Comparison of ENCODE assay signal across 9 cellular contexts in genomic region chr1:50704126-50704525, GRCh38.
A peak's percentile ranks its signal among the peaks of the same experiment; 100 is the strongest.
DNase-seq lines count a peak whose midpoint lies in the region; ATAC-seq, FAIRE-seq and TF ChIP-seq lines count a peak whose summit lies in the region.
"Had no signal": no experiment of that assay in that cellular context is flagged by ENCODE, and none has a peak within 500 bp of the region (broad histone marks: within the 10 kb centered on the region; RNA-seq: fewer than 3 reads in every experiment).

No MANE protein-coding gene starts in this region.

- H3K27ac ChIP-seq in KMS-11 (no peak overlapping the region), PC-9 (no peak overlapping the region), endothelial cell of umbilical vein (ENCODE audit: insufficient read depth, low read depth, low read length) (no peak overlapping the region), neural cell (ENCODE audit: low read length) (no peak overlapping the region)

- no peak overlapping the region for H3K27ac Mint-ChIP-seq in activated T-cell treated with anti-CD3 and anti-CD28 coated beads, Interleukin-2, amount 50 U/mL, for 72 hours
- no peak overlapping the region for H3K27ac Mint-ChIP-seq in stimulated activated memory B cell treated with anti-CD40 and anti-IgM and Interleukin-4, amounts not matched to agents 10 μg/mL and 1 μg/mL and 100 μg/mL, for 72 hours
- H3K27ac Mint-ChIP-seq: activated naive CD8-positive, alpha-beta T cell had no signal

- H3K9me2 ChIP-seq in PC-9 (ENCODE audit: insufficient read depth) (no peaks in the 10 kb centered on the region), neural cell (ENCODE audit: insufficient read depth, low read length) (no peaks in the 10 kb centered on the region)

- peak; percentile 82 for TF ChIP-seq RAD21 in neural cell (conservative IDR thresholded peaks at IDR 0.05)

- peak; percentile 43; the same call in 1 of the 2 replicates for TF ChIP-seq CTCF in KMS-11 (conservative IDR thresholded peaks at IDR 0.05; ENCODE audit: low read depth, low read length)
- peak; percentile 85 for TF ChIP-seq CTCF in PC-9 (conservative IDR thresholded peaks at IDR 0.05)
- peak; percentile 53 to 60 for TF ChIP-seq CTCF in endothelial cell of umbilical vein (IDR thresholded peaks at IDR 0.05; ENCODE audit: extremely low read depth in 1 of 2, insufficient read depth in 1 of 2, low read depth in 1 of 2, low read length in 2 of 2)
- peak; percentile 84 for TF ChIP-seq CTCF in neural cell (IDR thresholded peaks at IDR 0.05; ENCODE audit: poor library complexity, severe bottlenecking)

- H3K9me3 Mint-ChIP-seq in activated T-cell treated with anti-CD3 and anti-CD28 coated beads, Interleukin-2, amount 50 U/mL, for 72 hours: no peaks in the 10 kb centered on the region
- H3K9me3 Mint-ChIP-seq in stimulated activated memory B cell treated with anti-CD40 and anti-IgM and Interleukin-4, amounts not matched to agents 10 μg/mL and 1 μg/mL and 100 μg/mL, for 72 hours: no peaks in the 10 kb centered on the region

- TF ChIP-seq EP300 in neural cell (conservative IDR thresholded peaks at IDR 0.05; ENCODE audit: poor library complexity, severe bottlenecking): no peak

- intact Hi-C loops in PC-9 (cut with micrococcal nuclease; ENCODE audit: unreplicated experiment) (loop anchor here (1.0 to 10.0 kb wide), 2 partner anchors 83 to 339 kb away; no protein-coding TSS in a partner anchor), endothelial cell of umbilical vein (cut with micrococcal nuclease) (loop anchor here (1.0 to 5.0 kb wide), 3 partner anchors 84 to 336 kb away; no protein-coding TSS in a partner anchor)

- H2AFZ ChIP-seq in KMS-11 (ENCODE audit: low read depth): no peak overlapping the region
- H2AFZ ChIP-seq in PC-9: no peak overlapping the region
- no peak overlapping the region for H2AFZ ChIP-seq in endothelial cell of umbilical vein (ENCODE audit: low read depth, low read length)
- H2AFZ ChIP-seq in neural cell (ENCODE audit: low read depth, low read length): no peak overlapping the region

- H3K4me1 ChIP-seq in KMS-11 (ENCODE audit: low read depth, poor library complexity, severe bottlenecking) (no peaks in the 10 kb centered on the region), PC-9 (replicated peaks; ENCODE audit: insufficient read depth) (no peaks in the 10 kb centered on the region), endothelial cell of umbilical vein (ENCODE audit: control insufficient read depth, extremely low read depth, insufficient read depth, low read length) (no peaks in the 10 kb centered on the region)

- no peaks in the 10 kb centered on the region for H3K4me1 Mint-ChIP-seq in activated T-cell treated with anti-CD3 and anti-CD28 coated beads, Interleukin-2, amount 50 U/mL, for 72 hours (ENCODE audit: low read depth)
- peaks cover 8% of the 10 kb centered on the region for H3K4me1 Mint-ChIP-seq in stimulated activated memory B cell treated with anti-CD40 and anti-IgM and Interleukin-4, amounts not matched to agents 10 μg/mL and 1 μg/mL and 100 μg/mL, for 72 hours

- H3K36me3 ChIP-seq in KMS-11 (ENCODE audit: insufficient read depth) (no peaks in the 10 kb centered on the region), PC-9 (ENCODE audit: low read depth) (no peaks in the 10 kb centered on the region), endothelial cell of umbilical vein (ENCODE audit: control insufficient read depth in 2 of 2, extremely low read depth in 1 of 2, insufficient read depth in 2 of 2, low read length in 2 of 2) (no peaks in the 10 kb centered on the region), neural cell (ENCODE audit: insufficient read depth, low read length) (no peaks in the 10 kb centered on the region)

- CTCF ChIA-PET in PC-9 (lab: Charles Lee): interaction anchor here (0.6 to 3.7 kb wide), 3 partner anchors 70 to 83 kb away, joined by 3 to 23 read pairs (median 3); no protein-coding TSS in a partner anchor
- CTCF ChIA-PET in endothelial cell of umbilical vein (lab: Charles Lee): interaction anchor here (0.6 to 5.2 kb wide), 35 partner anchors 9 to 718 kb away, joined by 3 to 142 read pairs (median 5); no protein-coding TSS in a partner anchor

- H3K9me3 ChIP-seq in PC-9 (ENCODE audit: insufficient read depth, low read depth) (no peaks in the 10 kb centered on the region), endothelial cell of umbilical vein (replicated peaks; ENCODE audit: control insufficient read depth, insufficient read depth, low read length) (no peaks in the 10 kb centered on the region), neural cell (ENCODE audit: low read length) (no peaks in the 10 kb centered on the region)

- H4K20me1 ChIP-seq in KMS-11 (ENCODE audit: insufficient read depth) (no peaks in the 10 kb centered on the region), PC-9 (ENCODE audit: insufficient read depth) (peaks cover 4% of the 10 kb centered on the region; the same call in 1 of the 2 replicates), endothelial cell of umbilical vein (replicated peaks; ENCODE audit: control insufficient read depth, extremely low read depth, insufficient read depth, low read length) (no peaks in the 10 kb centered on the region), neural cell (ENCODE audit: insufficient read depth) (no peaks in the 10 kb centered on the region)

- H3K79me2 ChIP-seq in KMS-11 (ENCODE audit: insufficient read depth, low read depth) (no peaks in the 10 kb centered on the region), PC-9 (ENCODE audit: low read depth) (no peaks in the 10 kb centered on the region), endothelial cell of umbilical vein (ENCODE audit: control insufficient read depth, insufficient read depth, low read length) (no peaks in the 10 kb centered on the region), neural cell (replicated peaks; ENCODE audit: insufficient read depth, low read length) (no peaks in the 10 kb centered on the region)

- H3K27me3 Mint-ChIP-seq in activated T-cell treated with anti-CD3 and anti-CD28 coated beads, Interleukin-2, amount 50 U/mL, for 72 hours (ENCODE audit: low read depth): no peaks in the 10 kb centered on the region
- no peaks in the 10 kb centered on the region for H3K27me3 Mint-ChIP-seq in stimulated activated memory B cell treated with anti-CD40 and anti-IgM and Interleukin-4, amounts not matched to agents 10 μg/mL and 1 μg/mL and 100 μg/mL, for 72 hours
- H3K27me3 Mint-ChIP-seq: activated naive CD8-positive, alpha-beta T cell had no signal

- peak; percentile 5 to 6 for DNase-seq in activated T-cell treated with anti-CD3 and anti-CD28 coated beads, Interleukin-2, amount 50 U/mL, for 72 hours
- no peak for DNase-seq in activated T-cell treated with anti-CD3 and anti-CD28 coated beads, Interleukin-2, amount 50 U/mL, for 48 hours
- DNase-seq in PC-9 (peak; percentile 11 to 39), endothelial cell of umbilical vein (ENCODE audit: low read depth, low spot score) (peak; percentile 58)
- DNase-seq in stimulated activated CD4-positive, alpha-beta T cell treated with anti-CD3 and anti-CD28 coated beads, Interleukin-2, amount 100 ng/mL, for 48 hours: no peak

- H3K4me2 ChIP-seq in KMS-11: no peak overlapping the region
- no peak overlapping the region for H3K4me2 ChIP-seq in PC-9
- H3K4me2 ChIP-seq in endothelial cell of umbilical vein (ENCODE audit: insufficient read depth, low read length): no peak overlapping the region
- H3K4me2 ChIP-seq in neural cell (ENCODE audit: low read length): no peak overlapping the region

- no peak overlapping the region for H3K9ac ChIP-seq in KMS-11
- no peak overlapping the region for H3K9ac ChIP-seq in endothelial cell of umbilical vein (replicated peaks; ENCODE audit: extremely low read depth, insufficient read depth, low read length)
- H3K9ac ChIP-seq in neural cell (ENCODE audit: low read length): no peak overlapping the region

- no peak for FAIRE-seq in endothelial cell of umbilical vein (lab: Jason Lieb, UNC)

- no peak for ATAC-seq in activated T-cell treated with anti-CD3 and anti-CD28 coated beads, Interleukin-2, amount 50 U/mL, for 72 hours (replicated peaks in 1 of 2)
- ATAC-seq in stimulated activated memory B cell treated with anti-CD40 and anti-IgM and Interleukin-4, amounts not matched to agents 10 μg/mL and 1 μg/mL and 100 μg/mL, for 72 hours: no peak

- H3F3A ChIP-seq in PC-9 (ENCODE audit: insufficient read depth, low read depth): no peaks in the 10 kb centered on the region
- no peaks in the 10 kb centered on the region for H3F3A ChIP-seq in neural cell (ENCODE audit: insufficient read depth, low read length, poor library complexity, severe bottlenecking)

- H3K4me3 Mint-ChIP-seq in activated T-cell treated with anti-CD3 and anti-CD28 coated beads, Interleukin-2, amount 50 U/mL, for 72 hours: no peak overlapping the region
- no peak overlapping the region for H3K4me3 Mint-ChIP-seq in stimulated activated memory B cell treated with anti-CD40 and anti-IgM and Interleukin-4, amounts not matched to agents 10 μg/mL and 1 μg/mL and 100 μg/mL, for 72 hours
- H3K4me3 Mint-ChIP-seq: activated naive CD8-positive, alpha-beta T cell had no signal

- H3K9me1 ChIP-seq in endothelial cell of umbilical vein (replicated peaks; ENCODE audit: control insufficient read depth, extremely low read depth, insufficient read depth, low read length): no peaks in the 10 kb centered on the region

- no TSS peak for BruUV-seq in PC-9 (replicated peaks; lab: Mats Ljungman, UMichigan)
- BruUV-seq in endothelial cell of umbilical vein (replicated peaks; lab: Mats Ljungman, UMichigan): no TSS peak

- H3K36me3 Mint-ChIP-seq in activated T-cell treated with anti-CD3 and anti-CD28 coated beads, Interleukin-2, amount 50 U/mL, for 72 hours (ENCODE audit: insufficient read depth in 2 of 2): peaks cover 0 to 2% of the 10 kb centered on the region in 2 donors
- H3K36me3 Mint-ChIP-seq in stimulated activated memory B cell treated with anti-CD40 and anti-IgM and Interleukin-4, amounts not matched to agents 10 μg/mL and 1 μg/mL and 100 μg/mL, for 72 hours: peaks cover 6% of the 10 kb centered on the region
- H3K36me3 Mint-ChIP-seq: activated naive CD8-positive, alpha-beta T cell had no signal

- no peak for TF ChIP-seq POLR2A in endothelial cell of umbilical vein (IDR thresholded peaks at IDR 0.05; ENCODE audit: low read depth, low read length)

- dilution Hi-C loops in endothelial cell of umbilical vein (cut with MboI; ENCODE audit: extremely low pct_ligation_motif_present, low sequenced_read_pairs): no loop called here

- POLR2A ChIA-PET in PC-9 (lab: Charles Lee; ENCODE audit: unreplicated experiment) (interaction anchor here (0.6 to 0.7 kb wide), 2 partner anchors 83 to 251 kb away, joined by 3 to 5 read pairs; no protein-coding TSS in a partner anchor), endothelial cell of umbilical vein (lab: Charles Lee) (no interaction called here)

- H3K4me3 ChIP-seq in KMS-11 (IDR thresholded peaks at IDR 0.05; ENCODE audit: insufficient read depth, low read depth, low read length) (no peak overlapping the region), PC-9 (no peak overlapping the region), endothelial cell of umbilical vein (replicated peaks in 1 of 3; ENCODE audit: insufficient read depth in 1 of 3, low read depth in 1 of 3, low read length in 3 of 3) (no peak overlapping the region), neural cell (ENCODE audit: low read length) (no peak overlapping the region)

- H3K27me3 ChIP-seq in KMS-11 (ENCODE audit: insufficient read depth, low read depth): no peaks in the 10 kb centered on the region
- H3K27me3 ChIP-seq in PC-9 (ENCODE audit: insufficient read depth, low read depth): no peaks in the 10 kb centered on the region
- H3K27me3 ChIP-seq in endothelial cell of umbilical vein (ENCODE audit: control insufficient read depth in 2 of 2, insufficient read depth in 2 of 2, low read length in 2 of 2): no peaks in the 10 kb centered on the region
- H3K27me3 ChIP-seq in neural cell (ENCODE audit: insufficient read depth, low read depth, low read length): no peaks in the 10 kb centered on the region

Comparison
In these comparisons a context has a peak if more than half of its experiments do, and no peak if none do; other contexts are left out.
1. DNase-seq: peak in activated T-cell treated with anti-CD3 and anti-CD28 coated beads, Interleukin-2, amount 50 U/mL, for 72 hours (2 of 2), PC-9 (2 of 2) and endothelial cell of umbilical vein (single experiment); none in activated T-cell treated with anti-CD3 and anti-CD28 coated beads, Interleukin-2, amount 50 U/mL, for 48 hours (0 of 2) and stimulated activated CD4-positive, alpha-beta T cell treated with anti-CD3 and anti-CD28 coated beads, Interleukin-2, amount 100 ng/mL, for 48 hours (0 of 2).
2. Peak in every context shown above with its lines, with median percentiles within 50 percentile points of each other: CTCF ChIP-seq.